In genomic region chr11:65645710-65646109, GRCh38 we compare ENCODE assay signal across 12 cellular contexts. TPM values are rescaled to one million over a fixed set of nuclear protein-coding genes. Genes with fewer than 3 reads are reported as not detected.
A peak's percentile ranks its signal among the peaks of the same experiment; 100 is the strongest.
DNase-seq lines count a peak whose midpoint lies in the region; ATAC-seq, FAIRE-seq and TF ChIP-seq lines count a peak whose summit lies in the region.
"Had no signal": no experiment of that assay in that cellular context is flagged by ENCODE, and none has a peak within 500 bp of the region (broad histone marks: within the 10 kb centered on the region; RNA-seq: fewer than 3 reads in every experiment).

No MANE protein-coding gene starts in this region.

- no peak overlapping the region for H4K8ac ChIP-seq in neuronal stem cell (ENCODE audit: low read depth, low read length)

- H3K9me3 Mint-ChIP-seq in progenitor cell of endocrine pancreas (ENCODE audit: low read depth): no peaks in the 10 kb centered on the region

- no peak overlapping the region for H3K4me3 Mint-ChIP-seq in progenitor cell of endocrine pancreas (ENCODE audit: low read depth)

- H3K36me3 ChIP-seq in bronchial epithelial cell (ENCODE audit: control insufficient read depth, insufficient read depth, low read length): no peaks in the 10 kb centered on the region
- H3K36me3 ChIP-seq in neuronal stem cell (replicated peaks in 1 of 2; ENCODE audit: control insufficient read depth in 2 of 2, insufficient read depth in 2 of 2, low read length in 2 of 2): peaks cover 0 to 37% of the 10 kb centered on the region in 2 donors

- H4K91ac ChIP-seq in neuronal stem cell (ENCODE audit: low read depth, low read length, poor library complexity): no peak overlapping the region

- no peak overlapping the region for H2AFZ ChIP-seq in neuronal stem cell (ENCODE audit: low read length)
- H2AFZ ChIP-seq: parathyroid adenoma had no signal

- H3K4ac ChIP-seq in neuronal stem cell (ENCODE audit: low read length): no peak overlapping the region

- H2BK15ac ChIP-seq in neuronal stem cell (ENCODE audit: low read length): no peak overlapping the region

- ATAC-seq in HG03095 (IDR thresholded peaks at IDR 0.05; ENCODE audit: unreplicated experiment): no peak

- FAIRE-seq in HTR-8/SVneo (lab: Jason Lieb, UNC) (peak; percentile 75), bronchial epithelial cell (lab: Jason Lieb, UNC) (peak; percentile 60)
- FAIRE-seq: kidney had no signal

- peaks cover 31% of the 10 kb centered on the region for H3K27me3 Mint-ChIP-seq in progenitor cell of endocrine pancreas

- H2BK12ac ChIP-seq in neuronal stem cell (ENCODE audit: low read length): no peak overlapping the region

- no peaks in the 10 kb centered on the region for H3K79me1 ChIP-seq in neuronal stem cell (ENCODE audit: low read depth, low read length)

- no peaks in the 10 kb centered on the region for H3K9me3 ChIP-seq in neuronal stem cell (replicated peaks in 1 of 2; ENCODE audit: control insufficient read depth in 2 of 2, insufficient read depth in 1 of 2, low read depth in 1 of 2, low read length in 2 of 2)

- no peaks in the 10 kb centered on the region for H3K27me3 ChIP-seq in bronchial epithelial cell (ENCODE audit: control insufficient read depth, insufficient read depth, low read length)
- H3K27me3 ChIP-seq in neuronal stem cell (ENCODE audit: control insufficient read depth in 3 of 3, insufficient read depth in 3 of 3, low read depth in 1 of 3, low read length in 3 of 3): peaks cover 0 to 20% (median 0%) of the 10 kb centered on the region in 3 experiments
- H3K27me3 ChIP-seq: brain microvascular endothelial cell had no signal

- H3K18ac ChIP-seq in neuronal stem cell (ENCODE audit: low read length): no peak overlapping the region

- no peaks in the 10 kb centered on the region for H3K4me1 Mint-ChIP-seq in progenitor cell of endocrine pancreas (ENCODE audit: low read depth)

- peaks cover 0 to 12% of the 10 kb centered on the region in 2 donors for H3K4me1 ChIP-seq in neuronal stem cell (ENCODE audit: control insufficient read depth in 2 of 2, insufficient read depth in 1 of 2, low read depth in 1 of 2, low read length in 2 of 2)
- H3K4me1 ChIP-seq: parathyroid adenoma had no signal

- peak overlapping the region; percentile 34 for H3K23ac ChIP-seq in neuronal stem cell (ENCODE audit: low read depth, low read length, poor library complexity)

- no peak overlapping the region for H2BK120ac ChIP-seq in neuronal stem cell (ENCODE audit: low read depth, low read length)

- no peaks in the 10 kb centered on the region for H3K36me3 Mint-ChIP-seq in progenitor cell of endocrine pancreas (ENCODE audit: insufficient read depth)

- no peak for TF ChIP-seq CTCF in bronchial epithelial cell (IDR thresholded peaks at IDR 0.05; ENCODE audit: insufficient read depth, low read length, severe bottlenecking)
- TF ChIP-seq CTCF in progenitor cell of endocrine pancreas (IDR thresholded peaks at IDR 0.05; ENCODE audit: unreplicated experiment): no peak

- no peak overlapping the region for H2BK5ac ChIP-seq in neuronal stem cell (ENCODE audit: low read length)

- peak overlapping the region; percentile 11 for H2AK5ac ChIP-seq in neuronal stem cell (ENCODE audit: low read depth, low read length)

- no peak overlapping the region for H3K4me2 ChIP-seq in neuronal stem cell (ENCODE audit: insufficient read depth, low read length, poor library complexity, severe bottlenecking)

- no peak overlapping the region for H3K9ac ChIP-seq in neuronal stem cell (ENCODE audit: low read depth, low read length, poor library complexity)
- H3K9ac ChIP-seq: parathyroid adenoma had no signal

- no peak overlapping the region for H3K4me3 ChIP-seq in bronchial epithelial cell (ENCODE audit: low read depth, low read length)
- H3K4me3 ChIP-seq in neuronal stem cell (ENCODE audit: low read length in 2 of 2): no peak overlapping the region

- no peak overlapping the region for H3K14ac ChIP-seq in neuronal stem cell (ENCODE audit: low read length)

- H3K27ac ChIP-seq in neuronal stem cell (replicated peaks; ENCODE audit: low read length): no peak overlapping the region
- H3K27ac ChIP-seq: brain microvascular endothelial cell, parathyroid adenoma had no signal

- DNase-seq in HTR-8/SVneo (ENCODE audit: insufficient read length, low spot score) (no peak), bronchial epithelial cell (ENCODE audit: low read depth) (no peak), neuronal stem cell (ENCODE audit: low spot score) (no peak), progenitor cell of endocrine pancreas (ENCODE audit: low spot score, unreplicated experiment) (no peak)
- no peak for DNase-seq in effector CD8-positive, alpha-beta T cell (lab: John Stamatoyannopoulos, UW)
- DNase-seq: brain microvascular endothelial cell; H7; stimulated activated CD4-positive, alpha-beta T cell treated with anti-CD3 and anti-CD28 coated beads, Interleukin-4, amount 100 ng/mL, for 1 hour; T-helper 2 cell had no signal

- no peak overlapping the region for H3K27ac Mint-ChIP-seq in progenitor cell of endocrine pancreas

- WGBS in neuronal stem cell (ENCODE audit: extremely low coverage in 2 of 2, insufficient read length in 2 of 2, insufficient replicate concordance in 1 of 2), 2 donors: no CpG with 5 or more reads among the region's 10 CpGs

RNA-seq across cellular contexts. Expression of gene SIPA1, which starts 7.8 kb away (rescaled TPM):
- total RNA-seq in bronchial epithelial cell: 11.1 and 15.1 TPM in 2 replicates
- 13.1 TPM for polyA plus RNA-seq in neuronal stem cell (2013, experiment 1 of 2)
- polyA plus RNA-seq in neuronal stem cell (2013, experiment 2 of 2): 15.5 TPM
- total RNA-seq in progenitor cell of endocrine pancreas: 19.5 and 20.2 TPM in 2 replicates

RNA-seq across cellular contexts. Expression of gene RELA, which starts 17.0 kb away (rescaled TPM):
- 9.5 and 15.2 TPM in 2 replicates for total RNA-seq in bronchial epithelial cell
- polyA plus RNA-seq in neuronal stem cell (2013, experiment 1 of 2): 26.0 TPM
- polyA plus RNA-seq in neuronal stem cell (2013, experiment 2 of 2): 24.2 TPM
- 54.2 and 54.5 TPM in 2 replicates for total RNA-seq in progenitor cell of endocrine pancreas

RNA-seq across cellular contexts. Expression of gene PCNX3, which starts 30.1 kb away (rescaled TPM):
- total RNA-seq in bronchial epithelial cell (5.3 and 10.2 TPM in 2 replicates), progenitor cell of endocrine pancreas (59.5 and 66.0 TPM in 2 replicates)
- polyA plus RNA-seq in neuronal stem cell (2013, experiment 1 of 2): 11.7 TPM
- polyA plus RNA-seq in neuronal stem cell (2013, experiment 2 of 2): 11.4 TPM

RNA-seq across cellular contexts. Expression of gene MAP3K11, which starts 31.7 kb away (rescaled TPM):
- total RNA-seq in bronchial epithelial cell (11.1 and 18.6 TPM in 2 replicates), progenitor cell of endocrine pancreas (61.4 and 63.8 TPM in 2 replicates)
- polyA plus RNA-seq in neuronal stem cell (2013, experiment 1 of 2): 34.0 TPM
- polyA plus RNA-seq in neuronal stem cell (2013, experiment 2 of 2): 32.6 TPM

RNA-seq across cellular contexts. Expression of gene KCNK7, which starts 50.1 kb away (rescaled TPM):
- total RNA-seq in bronchial epithelial cell: 0.79 and 4.1 TPM in 2 replicates
- polyA plus RNA-seq in neuronal stem cell (2013, experiment 1 of 2): 0.06 TPM
- polyA plus RNA-seq in neuronal stem cell (2013, experiment 2 of 2): 0.08 TPM
- 0.95 and 1.7 TPM in 2 replicates for total RNA-seq in progenitor cell of endocrine pancreas
- total RNA-seq: H7 had no signal
